ENCODE assay signal across 14 cellular contexts in genomic region chr17:78020717-78021108, GRCh38.
DNase-seq lines count a peak whose midpoint lies in the region; ATAC-seq lines count a peak whose summit lies in the region.
"Had no signal": no experiment of that assay in that cellular context is flagged by ENCODE, and none has a peak within 500 bp of the region (broad histone marks: within the 10 kb centered on the region; RNA-seq: fewer than 3 reads in every experiment).

No MANE protein-coding gene starts in this region.

- intact Hi-C loops in activated naive CD4-positive, alpha-beta T cell treated with anti-CD3 and anti-CD28 coated beads for 36 hours (cut with micrococcal nuclease) = loop anchor here (1.0 to 5.0 kb wide), 5 partner anchors 43 to 231 kb away; partner anchors contain the start of genes AFMID and TK1
- intact Hi-C loops in aorta (cut with DNase I) = loop anchor here in 1 of 2 donors (5.0 kb wide), 1 partner anchor 37 kb away; no protein-coding TSS in a partner anchor

- H3K27ac Mint-ChIP-seq in activated naive CD4-positive, alpha-beta T cell treated with anti-CD3 and anti-CD28 coated beads for 36 hours = peak overlapping the region; percentile 66
- H3K27ac Mint-ChIP-seq in activated naive CD8-positive, alpha-beta T cell = peak overlapping the region; percentile 91
- H3K27ac Mint-ChIP-seq: HFFc6 had no signal

- H3K9me3 ChIP-seq in aorta (ENCODE audit: control insufficient read depth, low read length) = no peaks in the 10 kb centered on the region
- H3K9me3 ChIP-seq: suprapubic skin had no signal

- H3K27me3 ChIP-seq in aorta (ENCODE audit: control insufficient read depth in 1 of 2, insufficient read depth in 2 of 2, low read length in 1 of 2) = no peaks in the 10 kb centered on the region
- H3K27me3 ChIP-seq: suprapubic skin had no signal

- no peaks in the 10 kb centered on the region for H3K4me1 ChIP-seq in aorta (ENCODE audit: control insufficient read depth in 1 of 2, insufficient read depth in 2 of 2, low read length in 2 of 2)
- H3K4me1 ChIP-seq: suprapubic skin had no signal

- H3K36me3 ChIP-seq in aorta (ENCODE audit: control insufficient read depth in 1 of 2, insufficient read depth in 2 of 2, low read length in 1 of 2) = peaks cover 0 to 2% of the 10 kb centered on the region in 2 donors
- H3K36me3 ChIP-seq: suprapubic skin had no signal

- H3K9me3 Mint-ChIP-seq in activated naive CD4-positive, alpha-beta T cell treated with anti-CD3 and anti-CD28 coated beads for 36 hours = no peaks in the 10 kb centered on the region
- no peaks in the 10 kb centered on the region for H3K9me3 Mint-ChIP-seq in activated naive CD8-positive, alpha-beta T cell (ENCODE audit: low read depth)
- H3K9me3 Mint-ChIP-seq: HFFc6 had no signal

- CTCF ChIA-PET in activated naive CD4-positive, alpha-beta T cell treated with anti-CD3 and anti-CD28 coated beads for 36 hours (lab: Charles Lee) = interaction anchor here (0.6 to 4.5 kb wide), 13 partner anchors 9 to 477 kb away, joined by 3 to 16 read pairs (median 3); partner anchors contain the start of gene TMC8

- no peaks in the 10 kb centered on the region for H3K27me3 Mint-ChIP-seq in activated naive CD4-positive, alpha-beta T cell treated with anti-CD3 and anti-CD28 coated beads for 36 hours (ENCODE audit: low read depth)
- H3K27me3 Mint-ChIP-seq in activated naive CD8-positive, alpha-beta T cell = no peaks in the 10 kb centered on the region

- no peak for DNase-seq in activated naive CD4-positive, alpha-beta T cell treated with anti-CD3 and anti-CD28 coated beads for 36 hours
- no peak for DNase-seq in activated naive CD4-positive, alpha-beta T cell treated with anti-CD3 and anti-CD28 coated beads, Interleukin-2, amount 50 U/mL, for 16 hours
- DNase-seq in renal cortical epithelial cell (ENCODE audit: low read depth) (peak; percentile 34), NCI-H748 treated with DMSO at 0.1 percent for 48 hours (lab: John Stamatoyannopoulos, UW) (no peak), aorta (no peak), DMS114 treated with DMSO at 0.1 percent for 48 hours (lab: John Stamatoyannopoulos, UW; ENCODE audit: unreplicated experiment) (no peak)
- DNase-seq: DMS 273 treated with DMSO at 0.1 percent for 48 hours, HFFc6, NCI-H2029, NCI-H774, T1000 had no signal

- H3K4me3 ChIP-seq in aorta (ENCODE audit: low read length in 2 of 2) = no peak overlapping the region
- H3K4me3 ChIP-seq: suprapubic skin had no signal

- H3K4me1 Mint-ChIP-seq in activated naive CD4-positive, alpha-beta T cell treated with anti-CD3 and anti-CD28 coated beads for 36 hours (ENCODE audit: low read depth) = peaks cover 27% of the 10 kb centered on the region
- H3K4me1 Mint-ChIP-seq in activated naive CD8-positive, alpha-beta T cell (ENCODE audit: low read depth) = peaks cover 32% of the 10 kb centered on the region

- peak; percentile 10 for ATAC-seq in GM21447 (IDR thresholded peaks at IDR 0.05; ENCODE audit: unreplicated experiment)
- no peak for ATAC-seq in aorta (ENCODE audit: low FRiP score)

- no peak overlapping the region for H3K27ac ChIP-seq in aorta (ENCODE audit: low read depth in 1 of 2, low read length in 2 of 2)
- H3K27ac ChIP-seq: suprapubic skin had no signal

- peak overlapping the region; percentile 19 for H3K4me3 Mint-ChIP-seq in activated naive CD4-positive, alpha-beta T cell treated with anti-CD3 and anti-CD28 coated beads for 36 hours
- no peak overlapping the region for H3K4me3 Mint-ChIP-seq in activated naive CD8-positive, alpha-beta T cell
- H3K4me3 Mint-ChIP-seq: HFFc6 had no signal

- 24 to 28% methylated on average over 1 of the region's 1 CpG for WGBS in aorta, 2 donors

- H3K36me3 Mint-ChIP-seq in activated naive CD4-positive, alpha-beta T cell treated with anti-CD3 and anti-CD28 coated beads for 36 hours (ENCODE audit: low read depth) = peaks cover 4% of the 10 kb centered on the region
- H3K36me3 Mint-ChIP-seq in activated naive CD8-positive, alpha-beta T cell = no peaks in the 10 kb centered on the region
